23 cellular contexts compared by ENCODE assay signal in the genomic region with DNA sequence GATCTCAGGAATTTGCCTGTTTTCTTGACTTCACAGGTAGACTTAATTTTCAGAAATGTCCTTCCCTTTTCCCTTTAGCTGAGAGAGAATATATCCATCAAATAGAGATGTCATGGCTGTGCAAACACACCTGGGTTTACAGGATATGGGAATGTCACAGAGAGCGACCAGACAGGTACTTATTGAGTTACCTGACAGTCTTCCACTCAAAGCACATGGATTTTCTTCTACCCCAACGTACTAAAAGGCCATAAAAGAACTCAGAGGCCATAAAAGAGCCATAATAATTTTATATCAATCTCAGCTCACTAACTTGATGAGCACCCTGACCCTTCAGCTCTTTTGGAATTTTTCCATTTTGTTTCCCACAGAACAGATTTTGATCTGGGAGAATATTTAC. TPM values are rescaled to one million over a fixed set of nuclear protein-coding genes. Genes with fewer than 3 reads are reported as not detected.
DNase-seq lines count a peak whose midpoint lies in the region; ATAC-seq and TF ChIP-seq lines count a peak whose summit lies in the region.
"Had no signal": no experiment of that assay in that cellular context is flagged by ENCODE, and none has a peak within 500 bp of the region (broad histone marks: within the 10 kb centered on the region; RNA-seq: fewer than 3 reads in every experiment).

No MANE protein-coding gene starts in this region.

- no peak for ATAC-seq in HG03039 (IDR thresholded peaks at IDR 0.05; ENCODE audit: unreplicated experiment)
- no peak for ATAC-seq in WTC11
- ATAC-seq: CD8-positive, alpha-beta T cell; GM12878; GM23338 had no signal

- peaks cover 33% of the 10 kb centered on the region for H3K4me1 Mint-ChIP-seq in WTC11
- H3K4me1 Mint-ChIP-seq: B cell had no signal

- TF ChIP-seq CTCF in WTC11 (IDR thresholded peaks at IDR 0.05), result no peak

- no peaks in the 10 kb centered on the region for H3K36me3 Mint-ChIP-seq in WTC11
- H3K36me3 Mint-ChIP-seq: CD8-positive, alpha-beta T cell had no signal

- peak; percentile 22 for DNase-seq in DMS153 (lab: John Stamatoyannopoulos, UW)
- no peak for DNase-seq in DMS153 treated with DMSO at 0.1 percent for 48 hours (lab: John Stamatoyannopoulos, UW; ENCODE audit: unreplicated experiment)
- DNase-seq in NCI-H69 (lab: John Stamatoyannopoulos, UW), result peak; percentile 89
- peak; percentile 37 for DNase-seq in SHP77 treated with DMSO at 0.1 percent for 48 hours (lab: John Stamatoyannopoulos, UW)
- DNase-seq in stimulated activated naive CD4-positive, alpha-beta T cell (lab: John Stamatoyannopoulos, UW), result no peak
- DNase-seq in retina, result no peak
- no peak for DNase-seq in WTC11 (ENCODE audit: low spot score)
- DNase-seq: CD8-positive, alpha-beta T cell; HCEC 1CT; IMR-90; KG1; MG63; NCI-H1105 treated with DMSO at 0.1 percent for 48 hours; NCI-H1694; NCI-H2029 treated with DMSO at 0.1 percent for 48 hours; NCI-H2171 treated with DMSO at 0.1 percent for 48 hours; NCI-H526 treated with DMSO at 0.1 percent for 48 hours; Right ventricle myocardium superior; RPMI8226 had no signal

- no peak overlapping the region for H3K4me3 Mint-ChIP-seq in WTC11
- H3K4me3 Mint-ChIP-seq: B cell; CD8-positive, alpha-beta T cell; GM23338 had no signal

- no peaks in the 10 kb centered on the region for H3K9me3 Mint-ChIP-seq in WTC11
- H3K9me3 Mint-ChIP-seq: CD8-positive, alpha-beta T cell; GM23338 had no signal

- CTCF ChIA-PET in WTC11 (lab: Charles Lee), result no interaction called here

- H3K27me3 Mint-ChIP-seq in WTC11 (ENCODE audit: low read depth), result no peaks in the 10 kb centered on the region
- H3K27me3 Mint-ChIP-seq: B cell had no signal

- POLR2A ChIA-PET in WTC11 (lab: Charles Lee), result no interaction called here

- no peak overlapping the region for H3K27ac Mint-ChIP-seq in WTC11
- H3K27ac Mint-ChIP-seq: B cell; CD8-positive, alpha-beta T cell; GM23338 had no signal

TF ChIP-seq in WTC11, 78 proteins besides CTCF, POLR2A, EP300 and RAD21:
- no peak for TF ChIP-seq TP53 (CRISPR knock-in tag; IDR thresholded peaks at IDR 0.05)
- TF ChIP-seq, protein P1, sequence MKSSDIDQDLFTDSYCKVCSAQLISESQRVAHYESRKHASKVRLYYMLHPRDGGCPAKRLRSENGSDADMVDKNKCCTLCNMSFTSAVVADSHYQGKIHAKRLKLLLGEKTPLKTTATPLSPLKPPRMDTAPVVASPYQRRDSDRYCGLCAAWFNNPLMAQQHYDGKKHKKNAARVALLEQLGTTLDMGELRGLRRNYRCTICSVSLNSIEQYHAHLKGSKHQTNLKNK (CRISPR knock-in tag; IDR thresholded peaks at IDR 0.05), result no peak
- TF ChIP-seq, protein P2, sequence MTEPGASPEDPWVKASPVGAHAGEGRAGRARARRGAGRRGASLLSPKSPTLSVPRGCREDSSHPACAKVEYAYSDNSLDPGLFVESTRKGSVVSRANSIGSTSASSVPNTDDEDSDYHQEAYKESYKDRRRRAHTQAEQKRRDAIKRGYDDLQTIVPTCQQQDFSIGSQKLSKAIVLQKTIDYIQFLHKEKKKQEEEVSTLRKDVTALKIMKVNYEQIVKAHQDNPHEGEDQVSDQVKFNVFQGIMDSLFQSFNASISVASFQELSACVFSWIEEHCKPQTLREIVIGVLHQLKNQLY (CRISPR knock-in tag; IDR thresholded peaks at IDR 0.05), result no peak

RNA-seq across cellular contexts. Expression of a gene that starts 5.3 kb away (rescaled TPM):
- 16.1 to 16.9 TPM (median 16.2 TPM) in 3 replicates for total RNA-seq in WTC11 (2021)
- total RNA-seq: B cell; CD8-positive, alpha-beta T cell had no signal

Comparison
In these comparisons a context has a peak if more than half of its experiments do, and no peak if none do; other contexts are left out.
1. DNase-seq: peak in DMS153 (single experiment), NCI-H69 (single experiment) and SHP77 treated with DMSO at 0.1 percent for 48 hours (single experiment); none in DMS153 treated with DMSO at 0.1 percent for 48 hours (single experiment), stimulated activated naive CD4-positive, alpha-beta T cell (0 of 6), retina (single experiment) and WTC11 (single experiment).